Comparison of ENCODE assay signal across 12 cellular contexts in genomic region chr13:102904408-102904862, GRCh38. TPM values are rescaled to one million over a fixed set of nuclear protein-coding genes. Genes with fewer than 3 reads are reported as not detected.
DNase-seq lines count a peak whose midpoint lies in the region; ATAC-seq and TF ChIP-seq lines count a peak whose summit lies in the region.
"Had no signal": no experiment of that assay in that cellular context is flagged by ENCODE, and none has a peak within 500 bp of the region (broad histone marks: within the 10 kb centered on the region; RNA-seq: fewer than 3 reads in every experiment).

No MANE protein-coding gene starts in this region.

- no peaks in the 10 kb centered on the region for H3K9me2 ChIP-seq in PC-3 (replicated peaks; ENCODE audit: low read length)
- no peaks in the 10 kb centered on the region for H3K9me2 ChIP-seq in SU-DHL-6 (replicated peaks; ENCODE audit: insufficient read depth, low read length)

- CTCF ChIA-PET in PC-3 (lab: Charles Lee), result interaction anchor here (0.6 kb wide), 1 partner anchor 221 kb away, joined by 3 read pairs; no protein-coding TSS in a partner anchor

- H2AFZ ChIP-seq in PC-3 (ENCODE audit: low read length), result no peak overlapping the region
- H2AFZ ChIP-seq in SU-DHL-6 (ENCODE audit: low read depth, low read length, severe bottlenecking), result peak overlapping the region; percentile 14
- H2AFZ ChIP-seq: GM23248 had no signal

- H3K27ac ChIP-seq in PC-3 (ENCODE audit: low read length), result no peak overlapping the region
- no peak overlapping the region for H3K27ac ChIP-seq in SU-DHL-6 (ENCODE audit: low read depth, low read length)
- no peak overlapping the region for H3K27ac ChIP-seq in foreskin keratinocyte
- H3K27ac ChIP-seq in body of pancreas, result no peak overlapping the region
- H3K27ac ChIP-seq: GM23248 had no signal

- no peak overlapping the region for H3K9ac ChIP-seq in PC-3 (ENCODE audit: low read length)
- H3K9ac ChIP-seq in SU-DHL-6 (ENCODE audit: low read length), result no peak overlapping the region
- H3K9ac ChIP-seq: GM23248 had no signal

- intact Hi-C loops in PC-3 (cut with micrococcal nuclease), result no loop called here
- intact Hi-C loops in body of pancreas (cut with DNase I), result no loop called here

- H3K79me2 ChIP-seq in PC-3 (ENCODE audit: low read length) (no peaks in the 10 kb centered on the region), SU-DHL-6 (ENCODE audit: insufficient read depth, low read length) (no peaks in the 10 kb centered on the region)

- no peak overlapping the region for H3K4me3 ChIP-seq in PC-3 (ENCODE audit: low read length)
- H3K4me3 ChIP-seq in SU-DHL-6 (ENCODE audit: insufficient read depth, low read length, poor library complexity, severe bottlenecking), result no peak overlapping the region
- no peak overlapping the region for H3K4me3 ChIP-seq in body of pancreas
- H3K4me3 ChIP-seq: GM12878, GM23248 had no signal

- H3K9me3 ChIP-seq in PC-3 (ENCODE audit: low read length) (no peaks in the 10 kb centered on the region), SU-DHL-6 (ENCODE audit: insufficient read depth, low read length) (no peaks in the 10 kb centered on the region), body of pancreas (no peaks in the 10 kb centered on the region)

- no peaks in the 10 kb centered on the region for H4K20me1 ChIP-seq in PC-3 (ENCODE audit: low read length)
- no peaks in the 10 kb centered on the region for H4K20me1 ChIP-seq in SU-DHL-6 (ENCODE audit: low read depth, low read length)

- H3K27me3 ChIP-seq in PC-3 (ENCODE audit: low read length) (no peaks in the 10 kb centered on the region), SU-DHL-6 (ENCODE audit: low read length) (no peaks in the 10 kb centered on the region), foreskin keratinocyte (no peaks in the 10 kb centered on the region), body of pancreas (no peaks in the 10 kb centered on the region)

- ATAC-seq in PC-3, result peak; percentile 31; the same call in 1 of the 2 replicates
- peak; percentile 87 for ATAC-seq in foreskin keratinocyte
- ATAC-seq in body of pancreas, result no peak

- POLR2A ChIA-PET in PC-3 (lab: Charles Lee; ENCODE audit: unreplicated experiment), result no interaction called here

- H3F3A ChIP-seq in PC-3 (ENCODE audit: low read length, unreplicated experiment) (no peaks in the 10 kb centered on the region), SU-DHL-6 (ENCODE audit: insufficient read depth) (no peaks in the 10 kb centered on the region)

- H3K4me1 ChIP-seq in PC-3 (ENCODE audit: insufficient read depth, low read length) (no peaks in the 10 kb centered on the region), foreskin keratinocyte (peaks cover 32% of the 10 kb centered on the region), body of pancreas (peaks cover 6% of the 10 kb centered on the region)

- H3K36me3 ChIP-seq in PC-3 (ENCODE audit: low read depth, low read length) (no peaks in the 10 kb centered on the region), SU-DHL-6 (ENCODE audit: low read length) (no peaks in the 10 kb centered on the region), body of pancreas (replicated peaks in 1 of 2; ENCODE audit: insufficient read depth in 1 of 2, low read depth in 2 of 2) (no peaks in the 10 kb centered on the region)

- BruUV-seq in PC-3 (replicated peaks; lab: Mats Ljungman, UMichigan), result no TSS peak

- DNase-seq in PC-3 (peak; percentile 22), foreskin keratinocyte (peak; percentile 78 to 91), HT-29 (ENCODE audit: low spot score) (no peak), body of pancreas (no peak), occipital lobe (lab: John Stamatoyannopoulos, UW) (no peak), NCI-H1048 (lab: John Stamatoyannopoulos, UW) (no peak)
- DNase-seq: CD4-positive, alpha-beta memory T cell; DMS79; H7 had no signal

- H3K4me2 ChIP-seq in PC-3 (ENCODE audit: low read length) (no peak overlapping the region), SU-DHL-6 (ENCODE audit: low read depth, low read length, poor library complexity, severe bottlenecking) (no peak overlapping the region)

- no peak for TF ChIP-seq CTCF in PC-3 (conservative IDR thresholded peaks at IDR 0.05; ENCODE audit: low read depth, low read length)
- no peak for TF ChIP-seq CTCF in SU-DHL-6 (IDR thresholded peaks at IDR 0.05; ENCODE audit: insufficient read depth, low read length, poor library complexity, severe bottlenecking)
- TF ChIP-seq CTCF in foreskin keratinocyte (conservative IDR thresholded peaks at IDR 0.05), result peak; percentile 24
- no peak for TF ChIP-seq CTCF in body of pancreas (IDR thresholded peaks at IDR 0.05)

- 72 to 81% methylated on average over 5 of the region's 5 CpGs for WGBS in body of pancreas, 2 donors

- TF ChIP-seq POLR2A in body of pancreas (IDR thresholded peaks at IDR 0.05), result no peak

RNA-seq across cellular contexts. Expression of gene ERCC5, which starts 58.6 kb away (rescaled TPM):
- total RNA-seq in PC-3 (2014; rRNA removed), result 19.3 and 23.7 TPM in 2 replicates
- 65.3 and 65.4 TPM in 2 replicates for total RNA-seq in foreskin keratinocyte
- polyA plus RNA-seq in foreskin keratinocyte, result 39.5 and 41.4 TPM in 2 replicates
- total RNA-seq in HT-29 (2014; rRNA removed; shearing (Covaris generic)), result 33.1 and 33.8 TPM in 2 replicates
- total RNA-seq in body of pancreas, result 10 to 100 TPM; 31.9 to 42.8 TPM
- total RNA-seq in occipital lobe, result 70.0 TPM

Comparison
In these comparisons a context has a peak if more than half of its experiments do, and no peak if none do; other contexts are left out.
1. DNase-seq: peak in PC-3 (single experiment) and foreskin keratinocyte (2 of 2); none in HT-29 (single experiment), body of pancreas (0 of 4), occipital lobe (single experiment) and NCI-H1048 (single experiment).